In genomic region chr3:82498186-82498585, GRCh38 we compare ENCODE assay signal across 17 cellular contexts.
A peak's percentile ranks its signal among the peaks of the same experiment; 100 is the strongest.
DNase-seq lines count a peak whose midpoint lies in the region; ATAC-seq and TF ChIP-seq lines count a peak whose summit lies in the region.
"Had no signal": no experiment of that assay in that cellular context is flagged by ENCODE, and none has a peak within 500 bp of the region (broad histone marks: within the 10 kb centered on the region; RNA-seq: fewer than 3 reads in every experiment).

No MANE protein-coding gene starts in this region.

- no peak overlapping the region for H3K9ac ChIP-seq in mesenchymal stem cell (ENCODE audit: low read length)
- no peak overlapping the region for H3K9ac ChIP-seq in H9 (ENCODE audit: extremely low read depth, insufficient read length, low read length)
- H3K9ac ChIP-seq: BLaER1 had no signal

- H3K18ac ChIP-seq in mesenchymal stem cell (ENCODE audit: low read depth in 1 of 2, low read length in 2 of 2) (no peak overlapping the region), H9 (ENCODE audit: insufficient read length, low read depth, low read length) (no peak overlapping the region)

- no peak overlapping the region for H3K4me3 Mint-ChIP-seq in H9
- H3K4me3 Mint-ChIP-seq: CD14-positive monocyte; CD4-positive, alpha-beta memory T cell; CD4-positive, CD25-positive, alpha-beta regulatory T cell had no signal

- no peaks in the 10 kb centered on the region for H3K36me3 ChIP-seq in mesenchymal stem cell (ENCODE audit: control insufficient read depth in 1 of 2, insufficient read depth in 2 of 2, low read depth in 1 of 2, low read length in 2 of 2)
- H3K36me3 ChIP-seq in upper lobe of right lung, result no peaks in the 10 kb centered on the region
- H3K36me3 ChIP-seq: BE2C, BLaER1 had no signal

- H3K27ac ChIP-seq in mesenchymal stem cell (ENCODE audit: low read length, poor library complexity, severe bottlenecking), result no peak overlapping the region
- no peak overlapping the region for H3K27ac ChIP-seq in upper lobe of right lung
- no peak overlapping the region for H3K27ac ChIP-seq in H9 (ENCODE audit: insufficient read length, low read depth, low read length)
- H3K27ac ChIP-seq: BLaER1 had no signal

- TF ChIP-seq CTCF in upper lobe of right lung (IDR thresholded peaks at IDR 0.05) (no peak), H9 (conservative IDR thresholded peaks at IDR 0.05) (no peak)

- H2BK15ac ChIP-seq in mesenchymal stem cell (ENCODE audit: low read depth, poor library complexity, severe bottlenecking) (no peak overlapping the region), H9 (ENCODE audit: low read depth, low read length) (no peak overlapping the region)

- no peaks in the 10 kb centered on the region for H3K36me3 Mint-ChIP-seq in H9 (ENCODE audit: insufficient read depth in 1 of 3, low read depth in 3 of 3)
- H3K36me3 Mint-ChIP-seq: CD14-positive monocyte; CD4-positive, alpha-beta memory T cell; CD4-positive, CD25-positive, alpha-beta regulatory T cell had no signal

- H3K9me3 ChIP-seq in mesenchymal stem cell (ENCODE audit: control insufficient read depth, low read length) (no peaks in the 10 kb centered on the region), upper lobe of right lung (no peaks in the 10 kb centered on the region), H9 (ENCODE audit: control insufficient read depth, low read depth, low read length) (no peaks in the 10 kb centered on the region)
- H3K9me3 ChIP-seq: BE2C, BLaER1, Caco-2 had no signal

- H3K79me1 ChIP-seq in mesenchymal stem cell (replicated peaks; ENCODE audit: low read length, poor library complexity, severe bottlenecking) (no peaks in the 10 kb centered on the region), H9 (ENCODE audit: insufficient read depth, low read depth, low read length, poor library complexity, severe bottlenecking) (no peaks in the 10 kb centered on the region)

- H3K4me2 ChIP-seq in mesenchymal stem cell (ENCODE audit: low read length, poor library complexity, severe bottlenecking) (no peak overlapping the region), H9 (ENCODE audit: insufficient read depth, insufficient read length, low read length) (no peak overlapping the region)
- H3K4me2 ChIP-seq: BLaER1 had no signal

- intact Hi-C loops in upper lobe of right lung (cut with DNase I), result no loop called here

- H2AK5ac ChIP-seq in mesenchymal stem cell (ENCODE audit: low read length, severe bottlenecking), result no peak overlapping the region
- H2AK5ac ChIP-seq in H9 (ENCODE audit: insufficient read length, low read length), result no peak overlapping the region

- no peak overlapping the region for H2AFZ ChIP-seq in mesenchymal stem cell (ENCODE audit: low read depth, low read length)
- H2AFZ ChIP-seq in H9 (ENCODE audit: low read length), result no peak overlapping the region

- TF ChIP-seq RAD21 in Ishikawa (IDR thresholded peaks at IDR 0.05; ENCODE audit: low read depth), result no peak

- no peak for ATAC-seq in upper lobe of right lung

- H3K4me1 ChIP-seq in mesenchymal stem cell (ENCODE audit: control insufficient read depth, insufficient read depth, low read depth, low read length) (no peaks in the 10 kb centered on the region), upper lobe of right lung (no peaks in the 10 kb centered on the region), H9 (ENCODE audit: insufficient read depth, low read length) (no peaks in the 10 kb centered on the region)
- H3K4me1 ChIP-seq: BE2C, BLaER1, Caco-2 had no signal

- H3K27me3 ChIP-seq in mesenchymal stem cell (ENCODE audit: control insufficient read depth in 1 of 2, insufficient read depth in 1 of 2, low read length in 2 of 2) (no peaks in the 10 kb centered on the region), upper lobe of right lung (no peaks in the 10 kb centered on the region), H9 (ENCODE audit: insufficient read depth, low read length) (no peaks in the 10 kb centered on the region)
- H3K27me3 ChIP-seq: BE2C, BLaER1 had no signal

- H4K5ac ChIP-seq in H9 (ENCODE audit: insufficient read length, low read depth, low read length), result no peak overlapping the region

- no peaks in the 10 kb centered on the region for H3K27me3 Mint-ChIP-seq in H9 (ENCODE audit: low read depth)
- H3K27me3 Mint-ChIP-seq: CD4-positive, alpha-beta memory T cell; CD4-positive, CD25-positive, alpha-beta regulatory T cell had no signal

- H3K14ac ChIP-seq in mesenchymal stem cell (ENCODE audit: low read length in 2 of 2) (no peak overlapping the region), H9 (ENCODE audit: insufficient read depth, low read length) (no peak overlapping the region)

- H3K4ac ChIP-seq in mesenchymal stem cell (ENCODE audit: low read depth in 1 of 2, low read length in 2 of 2) (no peak overlapping the region), H9 (ENCODE audit: low read depth, low read length) (no peak overlapping the region)

- H3K4me3 ChIP-seq in mesenchymal stem cell (ENCODE audit: insufficient read depth in 1 of 2, low read depth in 1 of 2, low read length in 2 of 2) (no peak overlapping the region), upper lobe of right lung (no peak overlapping the region)
- H3K4me3 ChIP-seq: BLaER1 had no signal

- no peak overlapping the region for H3K56ac ChIP-seq in H9 (ENCODE audit: insufficient read length, low read depth, low read length)

- TF ChIP-seq EP300 in Ishikawa (IDR thresholded peaks at IDR 0.05; ENCODE audit: borderline replicate concordance), result no peak

- no peaks in the 10 kb centered on the region for H3K9me3 Mint-ChIP-seq in H9

- H3K79me2 ChIP-seq in H9 (ENCODE audit: insufficient read depth, low read length), result no peaks in the 10 kb centered on the region

- H3K23ac ChIP-seq in mesenchymal stem cell (ENCODE audit: low read length in 2 of 2), result no peak overlapping the region
- no peak overlapping the region for H3K23ac ChIP-seq in H9 (ENCODE audit: insufficient read length, low read depth, low read length)

- H4K91ac ChIP-seq in mesenchymal stem cell (ENCODE audit: low read length) (no peak overlapping the region), H9 (ENCODE audit: insufficient read length, low read depth, low read length) (no peak overlapping the region)

- 88% methylated on average over 10 of the region's 11 CpGs for WGBS in mesenchymal stem cell
- WGBS in H9 (ENCODE audit: extremely low coverage, insufficient read length, low lambda C conversion rate), result no CpG with 5 or more reads among the region's 11 CpGs

- H2BK120ac ChIP-seq in mesenchymal stem cell (ENCODE audit: low read depth, low read length) (no peak overlapping the region), H9 (ENCODE audit: low read depth, low read length, poor library complexity, severe bottlenecking) (no peak overlapping the region)

- DNase-seq in mesenchymal stem cell, result no peak
- DNase-seq in upper lobe of right lung, result peak; percentile 45
- no peak for DNase-seq in H9
- DNase-seq in cerebellum (ENCODE audit: low spot score), result no peak
- DNase-seq: 8988T; ACHN; BE2C; C1 segment of cervical spinal cord; Caco-2; Calu3; CD4-positive, alpha-beta memory T cell; CD4-positive, CD25-positive, alpha-beta regulatory T cell; DMS79 treated with DMSO at 0.1 percent for 48 hours; GF-D8 had no signal

- H3K4me1 Mint-ChIP-seq in H9, result peaks cover 4 to 5% of the 10 kb centered on the region in 2 experiments; a peak in 2 of 4 replicates
- H3K4me1 Mint-ChIP-seq: CD14-positive monocyte; CD4-positive, alpha-beta memory T cell; CD4-positive, CD25-positive, alpha-beta regulatory T cell had no signal

- H3K23me2 ChIP-seq in H9 (ENCODE audit: insufficient read length, low read depth, low read length, poor library complexity, severe bottlenecking), result no peaks in the 10 kb centered on the region

- no peak overlapping the region for H2BK20ac ChIP-seq in H9 (ENCODE audit: low read depth, low read length, poor library complexity, severe bottlenecking)

- H2BK12ac ChIP-seq in mesenchymal stem cell (ENCODE audit: low read length in 2 of 2) (no peak overlapping the region), H9 (ENCODE audit: insufficient read length, low read depth, low read length) (no peak overlapping the region)

- H2BK5ac ChIP-seq in mesenchymal stem cell (ENCODE audit: low read depth, low read length, poor library complexity, severe bottlenecking) (no peak overlapping the region), H9 (ENCODE audit: insufficient read length, low read length) (no peak overlapping the region)

- H3K27ac Mint-ChIP-seq in H9, result no peak overlapping the region
- H3K27ac Mint-ChIP-seq: CD4-positive, alpha-beta memory T cell; CD4-positive, CD25-positive, alpha-beta regulatory T cell had no signal

- H4K20me1 ChIP-seq in H9 (ENCODE audit: control insufficient read depth, insufficient read depth, insufficient read length), result no peaks in the 10 kb centered on the region
- H4K20me1 ChIP-seq: BLaER1 had no signal

- H4K8ac ChIP-seq in mesenchymal stem cell (ENCODE audit: low read length) (peak overlapping the region; percentile 7), H9 (replicated peaks; ENCODE audit: insufficient read length, low read depth, low read length) (no peak overlapping the region)

- H3T11ph ChIP-seq in H9 (ENCODE audit: low read length), result no peak overlapping the region

TF ChIP-seq in Ishikawa, 13 proteins besides CTCF, POLR2A, EP300 and RAD21 (continues in another document):
- no peak for TF ChIP-seq CEBPB (IDR thresholded peaks at IDR 0.05)
- no peak for TF ChIP-seq FOXM1 (IDR thresholded peaks at IDR 0.05; ENCODE audit: borderline replicate concordance, low read depth)
- TF ChIP-seq ZBTB7A (IDR thresholded peaks at IDR 0.05; ENCODE audit: low read depth), result no peak
- no peak for TF ChIP-seq TAF1 (IDR thresholded peaks at IDR 0.05; ENCODE audit: low read depth)
- no peak for TF ChIP-seq CREB1 (IDR thresholded peaks at IDR 0.05; ENCODE audit: low read depth)
- TF ChIP-seq NFIC (IDR thresholded peaks at IDR 0.05), result peak; percentile 35; the same call in 1 of the 2 replicates
- TF ChIP-seq TEAD4 (IDR thresholded peaks at IDR 0.05), result no peak
- TF ChIP-seq, protein P1, sequence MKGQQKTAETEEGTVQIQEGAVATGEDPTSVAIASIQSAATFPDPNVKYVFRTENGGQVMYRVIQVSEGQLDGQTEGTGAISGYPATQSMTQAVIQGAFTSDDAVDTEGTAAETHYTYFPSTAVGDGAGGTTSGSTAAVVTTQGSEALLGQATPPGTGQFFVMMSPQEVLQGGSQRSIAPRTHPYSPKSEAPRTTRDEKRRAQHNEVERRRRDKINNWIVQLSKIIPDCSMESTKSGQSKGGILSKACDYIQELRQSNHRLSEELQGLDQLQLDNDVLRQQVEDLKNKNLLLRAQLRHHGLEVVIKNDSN (IDR thresholded peaks at IDR 0.05), result 0 out of 2 replicates have a peak, but pooled peaks have one; percentile 17
- TF ChIP-seq, protein P2, sequence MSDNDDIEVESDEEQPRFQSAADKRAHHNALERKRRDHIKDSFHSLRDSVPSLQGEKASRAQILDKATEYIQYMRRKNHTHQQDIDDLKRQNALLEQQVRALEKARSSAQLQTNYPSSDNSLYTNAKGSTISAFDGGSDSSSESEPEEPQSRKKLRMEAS (IDR thresholded peaks at IDR 0.05), result peak; percentile 25; the same call in 1 of the 2 replicates
- no peak for TF ChIP-seq TCF12 (IDR thresholded peaks at IDR 0.05; ENCODE audit: low read depth)
- TF ChIP-seq EGR1 (IDR thresholded peaks at IDR 0.05), result no peak
- TF ChIP-seq YY1 (IDR thresholded peaks at IDR 0.05; ENCODE audit: low read depth), result no peak
